Comparison of ENCODE assay signal across 7 cellular contexts in the genomic region with DNA sequence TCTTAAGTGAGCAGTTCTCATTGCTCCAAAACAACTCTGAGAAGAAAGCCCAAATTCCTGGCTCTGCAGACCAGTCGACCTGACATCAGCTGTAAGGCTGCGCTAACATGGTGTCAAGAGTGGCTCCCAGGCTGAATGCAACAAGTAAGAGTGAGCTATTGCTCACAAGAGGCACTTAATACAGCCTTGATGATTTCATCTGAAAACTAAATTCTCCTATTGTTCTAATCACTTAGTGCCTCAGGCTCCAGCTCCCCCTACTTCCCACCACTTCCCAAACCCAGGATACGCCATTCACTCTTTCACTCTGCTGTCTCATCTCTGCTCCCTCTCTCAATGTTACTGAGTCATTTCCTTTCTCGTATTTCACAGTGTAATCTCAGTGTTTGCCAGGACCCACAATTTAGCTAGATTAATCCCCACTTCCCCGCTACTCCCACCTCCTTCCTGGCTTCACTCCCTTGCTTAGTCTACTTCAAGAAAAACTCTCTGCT.
DNase-seq lines count a peak whose midpoint lies in the region; ATAC-seq and TF ChIP-seq lines count a peak whose summit lies in the region.

No MANE protein-coding gene starts in this region.

- intact Hi-C loops in prostate gland (cut with DNase I), result loop anchor here (5.0 kb wide), 1 partner anchor 81 kb away; a partner anchor contains a TSS

- 15% methylated on average over 5 of the region's 5 CpGs for WGBS in prostate gland

- TF ChIP-seq CTCF in fibroblast of pulmonary artery (IDR thresholded peaks at IDR 0.05; ENCODE audit: low read length, missing control alignments) (no peak), prostate gland (IDR thresholded peaks at IDR 0.05) (no peak)

- H3K4me1 ChIP-seq in prostate gland (replicated peaks), result no peaks in the 10 kb centered on the region

- no peak overlapping the region for H3K4me3 Mint-ChIP-seq in stimulated activated naive B cell treated with anti-CD40 and anti-IgM and Interleukin-4, amounts not matched to agents 10 μg/mL and 1 μg/mL and 100 μg/mL, for 72 hours

- ATAC-seq in GM18511 (IDR thresholded peaks at IDR 0.05; ENCODE audit: unreplicated experiment) (peak; percentile 54), HG03108 (IDR thresholded peaks at IDR 0.05; ENCODE audit: unreplicated experiment) (peak; percentile 40)
- ATAC-seq in stimulated activated naive B cell treated with anti-CD40 and anti-IgM and Interleukin-4, amounts not matched to agents 10 μg/mL and 1 μg/mL and 100 μg/mL, for 72 hours (replicated peaks), result no peak

- H3K9me3 ChIP-seq in SK-N-MC (ENCODE audit: low read depth, low read length) (no peaks in the 10 kb centered on the region), prostate gland (no peaks in the 10 kb centered on the region)

- no peaks in the 10 kb centered on the region for H3K9me3 Mint-ChIP-seq in stimulated activated naive B cell treated with anti-CD40 and anti-IgM and Interleukin-4, amounts not matched to agents 10 μg/mL and 1 μg/mL and 100 μg/mL, for 72 hours

- H3K27ac Mint-ChIP-seq in stimulated activated naive B cell treated with anti-CD40 and anti-IgM and Interleukin-4, amounts not matched to agents 10 μg/mL and 1 μg/mL and 100 μg/mL, for 72 hours, result no peak overlapping the region

- no peaks in the 10 kb centered on the region for H3K27me3 Mint-ChIP-seq in stimulated activated naive B cell treated with anti-CD40 and anti-IgM and Interleukin-4, amounts not matched to agents 10 μg/mL and 1 μg/mL and 100 μg/mL, for 72 hours

- TF ChIP-seq POLR2A in prostate gland (IDR thresholded peaks at IDR 0.05), result no peak

- H3K27me3 ChIP-seq in prostate gland (replicated peaks; ENCODE audit: insufficient read depth), result no peaks in the 10 kb centered on the region

- H3K36me3 ChIP-seq in SK-N-MC (ENCODE audit: insufficient read depth, low read length) (peaks cover 9% of the 10 kb centered on the region; the same call in 1 of the 2 replicates), prostate gland (no peaks in the 10 kb centered on the region)

- H3K36me3 Mint-ChIP-seq in stimulated activated naive B cell treated with anti-CD40 and anti-IgM and Interleukin-4, amounts not matched to agents 10 μg/mL and 1 μg/mL and 100 μg/mL, for 72 hours, result no peaks in the 10 kb centered on the region

- DNase-seq in SK-N-MC (ENCODE audit: low read depth, low spot score), result peak; percentile 97
- peak; percentile 99 for DNase-seq in fibroblast of pulmonary artery (ENCODE audit: low read depth)
- DNase-seq in prostate gland (ENCODE audit: low spot score), result no peak
- no peak for DNase-seq in stimulated activated naive B cell treated with anti-CD40 and anti-IgM and Interleukin-4, amounts not matched to agents 10 μg/mL and 1 μg/mL and 100 μg/mL, for 72 hours
- no peak for DNase-seq in activated CD4-positive, CD25-positive, alpha-beta regulatory T cell (lab: John Stamatoyannopoulos, UW)

- H3K27ac ChIP-seq in SK-N-MC (peak overlapping the region; percentile 89), prostate gland (peak overlapping the region; percentile 10 to 44)

- H3K9ac ChIP-seq in SK-N-MC (ENCODE audit: insufficient read length), result peak overlapping the region; percentile 47

- H3K4me3 ChIP-seq in SK-N-MC, result peak overlapping the region; percentile 72
- H3K4me3 ChIP-seq in fibroblast of pulmonary artery (replicated peaks; ENCODE audit: low read depth, low read length), result peak overlapping the region; percentile 38
- no peak overlapping the region for H3K4me3 ChIP-seq in prostate gland

- peaks cover 4 to 5% of the 10 kb centered on the region in 2 donors for H3K4me1 Mint-ChIP-seq in stimulated activated naive B cell treated with anti-CD40 and anti-IgM and Interleukin-4, amounts not matched to agents 10 μg/mL and 1 μg/mL and 100 μg/mL, for 72 hours

Comparison
In these comparisons a context has a peak if more than half of its experiments do, and no peak if none do; other contexts are left out.
1. ATAC-seq: peak in GM18511 (single experiment) and HG03108 (single experiment); none in stimulated activated naive B cell treated with anti-CD40 and anti-IgM and Interleukin-4, amounts not matched to agents 10 μg/mL and 1 μg/mL and 100 μg/mL, for 72 hours (0 of 2).
2. DNase-seq: peak in SK-N-MC (single experiment) and fibroblast of pulmonary artery (single experiment); none in prostate gland (single experiment), stimulated activated naive B cell treated with anti-CD40 and anti-IgM and Interleukin-4, amounts not matched to agents 10 μg/mL and 1 μg/mL and 100 μg/mL, for 72 hours (single experiment) and activated CD4-positive, CD25-positive, alpha-beta regulatory T cell (0 of 4).
3. H3K4me3 ChIP-seq: peak in SK-N-MC (single experiment) and fibroblast of pulmonary artery (single experiment); none in prostate gland (0 of 2).